ENCODE assay signal across 11 cellular contexts in the genomic region with DNA sequence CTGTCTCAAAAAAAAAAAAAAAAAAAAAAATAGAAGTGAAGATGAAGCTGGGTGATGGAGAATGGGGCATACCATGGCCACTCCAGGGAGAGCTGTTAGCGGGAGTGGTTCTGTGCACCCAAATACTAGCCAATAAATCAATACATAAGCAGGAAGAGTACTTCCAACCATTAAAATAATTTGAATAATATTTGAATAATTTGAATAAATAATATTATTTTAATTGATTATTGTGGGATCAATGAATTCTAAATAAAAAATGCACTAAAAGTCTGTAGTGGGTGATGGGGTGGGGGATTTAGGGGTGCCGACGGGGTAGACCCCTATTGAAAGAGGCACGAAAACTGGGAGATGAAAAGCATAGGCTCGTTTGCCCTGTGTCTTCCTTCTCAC. TPM values are rescaled to one million over a fixed set of nuclear protein-coding genes. Genes with fewer than 3 reads are reported as not detected.
A peak's percentile ranks its signal among the peaks of the same experiment; 100 is the strongest.
DNase-seq lines count a peak whose midpoint lies in the region; FAIRE-seq and TF ChIP-seq lines count a peak whose summit lies in the region.
"Had no signal": no experiment of that assay in that cellular context is flagged by ENCODE, and none has a peak within 500 bp of the region (broad histone marks: within the 10 kb centered on the region; RNA-seq: fewer than 3 reads in every experiment).

No MANE protein-coding gene starts in this region.

- 23 to 26% (median 26%) methylated on average over 5 of the region's 5 CpGs for WGBS in small intestine, 3 donors

- intact Hi-C loops in Caco-2 (cut with micrococcal nuclease; ENCODE audit: unreplicated experiment), result loop anchor here (1.0 kb wide), 3 partner anchors 220 to 320 kb away; no protein-coding TSS in a partner anchor

- H3K9me2 ChIP-seq in Karpas-422 (replicated peaks; ENCODE audit: insufficient read depth, low read length), result no peaks in the 10 kb centered on the region

- no peaks in the 10 kb centered on the region for H4K20me1 ChIP-seq in Karpas-422 (ENCODE audit: insufficient read depth, low read depth, low read length)

- no peak for FAIRE-seq in small intestine (lab: Jason Lieb, UNC)
- FAIRE-seq: RCC 7860 had no signal

- H3K4me1 Mint-ChIP-seq in Caco-2 (ENCODE audit: low read depth, unreplicated experiment), result peaks cover 16% of the 10 kb centered on the region
- H3K4me1 Mint-ChIP-seq in chondrocyte (ENCODE audit: low read depth), result peaks cover 22% of the 10 kb centered on the region

- H3K4me1 ChIP-seq in Caco-2 (peaks cover 24% of the 10 kb centered on the region), Karpas-422 (ENCODE audit: low read length) (no peaks in the 10 kb centered on the region), neutrophil (ENCODE audit: control insufficient read depth in 1 of 2, insufficient read depth in 1 of 2, low read depth in 1 of 2, low read length in 1 of 2) (peaks cover 5 to 9% of the 10 kb centered on the region in 2 experiments), small intestine (ENCODE audit: control insufficient read depth in 2 of 2, insufficient read depth in 1 of 2, low read depth in 1 of 2, low read length in 1 of 2) (peaks cover 0 to 2% of the 10 kb centered on the region in 2 donors)

- peaks cover 8% of the 10 kb centered on the region; the same call in 1 of the 2 replicates for H3K9me3 ChIP-seq in Caco-2
- no peaks in the 10 kb centered on the region for H3K9me3 ChIP-seq in Karpas-422 (ENCODE audit: low read length)
- no peaks in the 10 kb centered on the region for H3K9me3 ChIP-seq in neutrophil
- no peaks in the 10 kb centered on the region for H3K9me3 ChIP-seq in small intestine (ENCODE audit: control insufficient read depth, low read depth)

- DNase-seq in Caco-2 (no peak), Karpas-422 (no peak), chondrocyte (ENCODE audit: low spot score) (no peak), DMS79 (lab: John Stamatoyannopoulos, UW) (no peak), small intestine (no peak), nucleus accumbens (lab: John Stamatoyannopoulos, UW) (no peak)
- DNase-seq: NCI-H446 treated with DMSO at 0.1 percent for 48 hours had no signal

- H3K27me3 Mint-ChIP-seq in Caco-2 (ENCODE audit: insufficient read depth, unreplicated experiment) (no peaks in the 10 kb centered on the region), chondrocyte (ENCODE audit: low read depth) (no peaks in the 10 kb centered on the region)

- POLR2A ChIA-PET in Caco-2 (lab: Charles Lee), result interaction anchor here (0.7 kb wide), 1 partner anchor 95 kb away, joined by 15 read pairs; no protein-coding TSS in a partner anchor

- H3K27ac ChIP-seq in Karpas-422 (ENCODE audit: low read length), result no peak overlapping the region
- peak overlapping the region; percentile 20 for H3K27ac ChIP-seq in neutrophil
- H3K27ac ChIP-seq in small intestine (ENCODE audit: low read depth in 1 of 2, low read length in 1 of 2), result no peak overlapping the region
- H3K27ac ChIP-seq: body of pancreas had no signal

- H3K27ac Mint-ChIP-seq in Caco-2 (ENCODE audit: unreplicated experiment), result peak overlapping the region; percentile 4
- H3K27ac Mint-ChIP-seq in chondrocyte (ENCODE audit: unreplicated experiment), result no peak overlapping the region

- H3K4me2 ChIP-seq in Karpas-422 (ENCODE audit: low read depth, low read length, poor library complexity, severe bottlenecking), result peak overlapping the region; percentile 13

- H2AFZ ChIP-seq in Karpas-422 (ENCODE audit: low read length), result no peak overlapping the region

- no peak for TF ChIP-seq CTCF in Caco-2 (IDR thresholded peaks at IDR 0.05; ENCODE audit: insufficient read depth in 1 of 2, low read depth in 1 of 2, low read length in 1 of 2, severe bottlenecking in 1 of 2, unreplicated experiment in 1 of 2)
- TF ChIP-seq CTCF in chondrocyte (IDR thresholded peaks at IDR 0.05), result peak; percentile 26
- no peak for TF ChIP-seq CTCF in neutrophil (IDR thresholded peaks at IDR 0.05)

- H3K4me3 Mint-ChIP-seq in Caco-2 (ENCODE audit: unreplicated experiment) (peak overlapping the region; percentile 61), chondrocyte (ENCODE audit: unreplicated experiment) (no peak overlapping the region)

- H3K9me3 Mint-ChIP-seq in Caco-2 (ENCODE audit: unreplicated experiment) (peaks cover 19% of the 10 kb centered on the region), chondrocyte (ENCODE audit: low read depth) (peaks cover 6% of the 10 kb centered on the region)

- H3K36me3 Mint-ChIP-seq in Caco-2 (ENCODE audit: insufficient read depth, unreplicated experiment) (peaks cover 3% of the 10 kb centered on the region), chondrocyte (ENCODE audit: low read depth) (no peaks in the 10 kb centered on the region)

- H3K27me3 ChIP-seq in Caco-2 (replicated peaks; ENCODE audit: control insufficient read depth, insufficient read depth, low read length) (no peaks in the 10 kb centered on the region), Karpas-422 (ENCODE audit: low read length) (no peaks in the 10 kb centered on the region), neutrophil (no peaks in the 10 kb centered on the region), small intestine (ENCODE audit: control insufficient read depth in 2 of 2, insufficient read depth in 2 of 2, low read length in 2 of 2) (no peaks in the 10 kb centered on the region)
- H3K27me3 ChIP-seq: body of pancreas had no signal

- H3K36me3 ChIP-seq in Caco-2 (ENCODE audit: control insufficient read depth, insufficient read depth, low read length), result no peaks in the 10 kb centered on the region
- H3K36me3 ChIP-seq in Karpas-422 (ENCODE audit: insufficient read depth, low read length), result no peaks in the 10 kb centered on the region
- no peaks in the 10 kb centered on the region for H3K36me3 ChIP-seq in neutrophil
- no peaks in the 10 kb centered on the region for H3K36me3 ChIP-seq in small intestine (ENCODE audit: control insufficient read depth in 2 of 2, insufficient read depth in 2 of 2, low read length in 2 of 2)
- H3K36me3 ChIP-seq: esophagus muscularis mucosa had no signal

- no TSS peak for BruUV-seq in Caco-2 (replicated peaks; lab: Mats Ljungman, UMichigan)

- CTCF ChIA-PET in Caco-2 (lab: Charles Lee), result interaction anchor here (0.6 to 1.6 kb wide), 5 partner anchors 23 to 315 kb away, joined by 3 to 11 read pairs (median 4); no protein-coding TSS in a partner anchor

- no peaks in the 10 kb centered on the region for H3K79me2 ChIP-seq in Karpas-422 (ENCODE audit: low read length)

- no peak overlapping the region for H3K9ac ChIP-seq in Karpas-422 (ENCODE audit: low read length)

- no peak overlapping the region for H3K4me3 ChIP-seq in Caco-2 (ENCODE audit: low read depth, low read length)
- no peak overlapping the region for H3K4me3 ChIP-seq in Karpas-422 (ENCODE audit: low read length)
- peak overlapping the region in 1 of 2 experiments; percentile 54 for H3K4me3 ChIP-seq in neutrophil (ENCODE audit: low read depth in 1 of 2, low read length in 1 of 2)
- no peak overlapping the region for H3K4me3 ChIP-seq in small intestine (ENCODE audit: low read depth in 1 of 2, low read length in 2 of 2)
- H3K4me3 ChIP-seq: body of pancreas had no signal

RNA-seq across cellular contexts. Expression of gene CMIP, which starts 41.4 kb away (rescaled TPM):
- 63.7 and 68.0 TPM in 2 replicates for total RNA-seq in Caco-2 (2022)
- total RNA-seq in Karpas-422 (2014; rRNA removed; shearing (Covaris generic); ENCODE audit: low replicate concordance), result 5.0 and 12.7 TPM in 2 replicates
- total RNA-seq in chondrocyte, result 61.4 to 69.6 TPM (median 62.9 TPM) in 3 replicates
- 10 to 100 TPM; 43.8 to 74.7 (median 43.9) TPM for polyA plus RNA-seq in small intestine
